ENCODE assay signal across 1 cellular context in genomic region chr22:49554741-49555140, GRCh38.
TF ChIP-seq lines count a peak whose summit lies in the region.

No MANE protein-coding gene starts in this region.

TF ChIP-seq in SK-N-SH treated with all-trans-retinoic acid at 6 μM for 48 hours, 23 proteins besides CTCF, POLR2A, EP300 and RAD21 (continued from another document):
- no peak for TF ChIP-seq TSHZ2 (CRISPR knock-in tag; IDR thresholded peaks at IDR 0.05)
- no peak for TF ChIP-seq SNAI2 (CRISPR knock-in tag; IDR thresholded peaks at IDR 0.05)
- no peak for TF ChIP-seq CREB5 (CRISPR knock-in tag; IDR thresholded peaks at IDR 0.05; ENCODE audit: low read depth)
- TF ChIP-seq ZNF8 (CRISPR knock-in tag; IDR thresholded peaks at IDR 0.05), result no peak
- no peak for TF ChIP-seq ZC3H10 (CRISPR knock-in tag; IDR thresholded peaks at IDR 0.05)
